8 cellular contexts compared by ENCODE assay signal in genomic region chr11:58958500-58958899, GRCh38. TPM values are rescaled to one million over a fixed set of nuclear protein-coding genes. Genes with fewer than 3 reads are reported as not detected.
DNase-seq lines count a peak whose midpoint lies in the region; ATAC-seq, FAIRE-seq and TF ChIP-seq lines count a peak whose summit lies in the region.

No MANE protein-coding gene starts in this region.

- H4K20me1 ChIP-seq in HCT116 (ENCODE audit: insufficient read depth) (no peaks in the 10 kb centered on the region), endothelial cell of umbilical vein (replicated peaks; ENCODE audit: control insufficient read depth, extremely low read depth, insufficient read depth, low read length) (no peaks in the 10 kb centered on the region)

- ATAC-seq in HCT116 (peak; percentile 61), HG03521 (IDR thresholded peaks at IDR 0.05; ENCODE audit: unreplicated experiment) (no peak)

- H3K4me1 ChIP-seq in HCT116 (ENCODE audit: control insufficient read depth in 1 of 2, insufficient read depth in 2 of 2, low read length in 2 of 2) (no peaks in the 10 kb centered on the region), SJCRH30 (no peaks in the 10 kb centered on the region), endothelial cell of umbilical vein (ENCODE audit: control insufficient read depth, extremely low read depth, insufficient read depth, low read length) (no peaks in the 10 kb centered on the region)

- no peak overlapping the region for H3K9ac ChIP-seq in HCT116 (ENCODE audit: low read length)
- no peak overlapping the region for H3K9ac ChIP-seq in endothelial cell of umbilical vein (replicated peaks; ENCODE audit: extremely low read depth, insufficient read depth, low read length)

- RAD21 ChIA-PET in HCT116 (lab: Charles Lee; ENCODE audit: low non-redundant PET in 1 of 2, low total read pairs in 2 of 2, uncharacterized antibody in 2 of 2, unreplicated experiment in 2 of 2), result no interaction called here

- POLR2A ChIA-PET in HCT116 (lab: Charles Lee) (no interaction called here), endothelial cell of umbilical vein (lab: Charles Lee) (no interaction called here)

- no peak for TF ChIP-seq RAD21 in HCT116 (IDR thresholded peaks at IDR 0.05; ENCODE audit: low read depth)

- DNase-seq in GM12864 (ENCODE audit: low read depth), result no peak
- peak; percentile 12 for DNase-seq in HCT116 (ENCODE audit: low read depth, low spot score)
- DNase-seq in SJCRH30, result peak; percentile 32 to 61
- DNase-seq in endothelial cell of umbilical vein (ENCODE audit: low read depth, low spot score), result peak; percentile 9
- peak; percentile 19 for DNase-seq in stimulated activated CD4-positive, alpha-beta T cell treated with anti-CD3 and anti-CD28 coated beads, Interleukin-12 subunit alpha, Interleukin-12 subunit beta, amount 100 ng/mL, for 4 hours
- no peak for DNase-seq in activated T-helper 1 cell treated with anti-CD3 and anti-CD28 coated beads, Interleukin-12 subunit alpha, Interleukin-12 subunit beta, Interleukin-2, Interleukin-4 antibody, amounts not matched to agents 30 ng/mL and 10 ng/mL and 1 ng/mL, durations not matched to agents 14 hours and 24 hours and 36 hours (ENCODE audit: low spot score)
- no peak for DNase-seq in posterior vena cava (ENCODE audit: low spot score)

- H3K27me3 Mint-ChIP-seq in activated T-helper 1 cell treated with anti-CD3 and anti-CD28 coated beads, Interleukin-12 subunit alpha, Interleukin-12 subunit beta, Interleukin-2, Interleukin-4 antibody, amounts not matched to agents 30 ng/mL and 10 ng/mL and 1 ng/mL, durations not matched to agents 14 hours and 24 hours and 36 hours (ENCODE audit: insufficient read depth), result peaks cover 3% of the 10 kb centered on the region

- no peak overlapping the region for H3K27ac Mint-ChIP-seq in activated T-helper 1 cell treated with anti-CD3 and anti-CD28 coated beads, Interleukin-12 subunit alpha, Interleukin-12 subunit beta, Interleukin-2, Interleukin-4 antibody, amounts not matched to agents 30 ng/mL and 10 ng/mL and 1 ng/mL, durations not matched to agents 14 hours and 24 hours and 36 hours

- no peaks in the 10 kb centered on the region for H3K36me3 Mint-ChIP-seq in activated T-helper 1 cell treated with anti-CD3 and anti-CD28 coated beads, Interleukin-12 subunit alpha, Interleukin-12 subunit beta, Interleukin-2, Interleukin-4 antibody, amounts not matched to agents 30 ng/mL and 10 ng/mL and 1 ng/mL, durations not matched to agents 14 hours and 24 hours and 36 hours (ENCODE audit: low read depth)

- H2AFZ ChIP-seq in HCT116 (ENCODE audit: low read depth, low read length, poor library complexity, severe bottlenecking), result no peak overlapping the region
- H2AFZ ChIP-seq in endothelial cell of umbilical vein (ENCODE audit: low read depth, low read length), result no peak overlapping the region

- intact Hi-C loops in HCT116 (cut with micrococcal nuclease) (no loop called here), endothelial cell of umbilical vein (cut with micrococcal nuclease) (loop anchor here (1.0 kb wide), 3 partner anchors 100 to 200 kb away; no protein-coding TSS in a partner anchor), posterior vena cava (cut with DNase I) (no loop called here)
- intact Hi-C loops in activated T-helper 1 cell treated with anti-CD3 and anti-CD28 coated beads, Interleukin-12 subunit alpha, Interleukin-12 subunit beta, Interleukin-2, Interleukin-4 antibody, amounts not matched to agents 30 ng/mL and 10 ng/mL and 1 ng/mL, durations not matched to agents 14 hours and 24 hours and 36 hours (cut with micrococcal nuclease), result loop anchor here (1.0 kb wide), 2 partner anchors 178 to 200 kb away; no protein-coding TSS in a partner anchor

- peak; percentile 31 for FAIRE-seq in endothelial cell of umbilical vein (lab: Jason Lieb, UNC)

- H3K36me3 ChIP-seq in HCT116 (ENCODE audit: control insufficient read depth in 1 of 2, insufficient read depth in 2 of 2, low read length in 2 of 2) (no peaks in the 10 kb centered on the region), SJCRH30 (no peaks in the 10 kb centered on the region), endothelial cell of umbilical vein (ENCODE audit: control insufficient read depth in 2 of 2, extremely low read depth in 1 of 2, insufficient read depth in 2 of 2, low read length in 2 of 2) (no peaks in the 10 kb centered on the region)

- H3K27ac ChIP-seq in HCT116 (ENCODE audit: low read depth, low read length), result no peak overlapping the region
- H3K27ac ChIP-seq in SJCRH30, result no peak overlapping the region
- no peak overlapping the region for H3K27ac ChIP-seq in endothelial cell of umbilical vein (ENCODE audit: insufficient read depth, low read depth, low read length)

- no peaks in the 10 kb centered on the region for H3K79me2 ChIP-seq in HCT116 (ENCODE audit: insufficient read depth, low read length)
- no peaks in the 10 kb centered on the region for H3K79me2 ChIP-seq in endothelial cell of umbilical vein (ENCODE audit: control insufficient read depth, insufficient read depth, low read length)

- H3K9me2 ChIP-seq in HCT116 (ENCODE audit: insufficient read depth), result no peaks in the 10 kb centered on the region

- dilution Hi-C loops in endothelial cell of umbilical vein (cut with MboI; ENCODE audit: extremely low pct_ligation_motif_present, low sequenced_read_pairs), result no loop called here

- H3K4me2 ChIP-seq in HCT116 (ENCODE audit: low read length), result no peak overlapping the region
- no peak overlapping the region for H3K4me2 ChIP-seq in endothelial cell of umbilical vein (ENCODE audit: insufficient read depth, low read length)

- TF ChIP-seq POLR2A in HCT116 (IDR thresholded peaks at IDR 0.05; ENCODE audit: borderline replicate concordance, extremely low read depth, insufficient read depth, insufficient read length) (no peak), endothelial cell of umbilical vein (IDR thresholded peaks at IDR 0.05; ENCODE audit: low read depth, low read length) (no peak)

- no TSS peak for BruUV-seq in HCT116 (replicated peaks; lab: Mats Ljungman, UMichigan)
- BruUV-seq in endothelial cell of umbilical vein (replicated peaks; lab: Mats Ljungman, UMichigan), result no TSS peak

- H3K4me3 Mint-ChIP-seq in activated T-helper 1 cell treated with anti-CD3 and anti-CD28 coated beads, Interleukin-12 subunit alpha, Interleukin-12 subunit beta, Interleukin-2, Interleukin-4 antibody, amounts not matched to agents 30 ng/mL and 10 ng/mL and 1 ng/mL, durations not matched to agents 14 hours and 24 hours and 36 hours, result no peak overlapping the region

- CTCF ChIA-PET in HCT116 (lab: Charles Lee), result interaction anchor here (1.1 kb wide), 1 partner anchor 100 kb away, joined by 3 read pairs; no protein-coding TSS in a partner anchor
- CTCF ChIA-PET in endothelial cell of umbilical vein (lab: Charles Lee), result interaction anchor here (1.4 to 1.5 kb wide), 2 partner anchors 178 to 200 kb away, joined by 4 to 7 read pairs; no protein-coding TSS in a partner anchor

- no peaks in the 10 kb centered on the region for H3K9me1 ChIP-seq in endothelial cell of umbilical vein (replicated peaks; ENCODE audit: control insufficient read depth, extremely low read depth, insufficient read depth, low read length)

- H3K27me3 ChIP-seq in HCT116 (ENCODE audit: insufficient read depth, low read length) (no peaks in the 10 kb centered on the region), SJCRH30 (no peaks in the 10 kb centered on the region), endothelial cell of umbilical vein (ENCODE audit: control insufficient read depth in 2 of 2, insufficient read depth in 2 of 2, low read length in 2 of 2) (peaks cover 0 to 4% of the 10 kb centered on the region in 2 experiments)

- H3K9me3 Mint-ChIP-seq in activated T-helper 1 cell treated with anti-CD3 and anti-CD28 coated beads, Interleukin-12 subunit alpha, Interleukin-12 subunit beta, Interleukin-2, Interleukin-4 antibody, amounts not matched to agents 30 ng/mL and 10 ng/mL and 1 ng/mL, durations not matched to agents 14 hours and 24 hours and 36 hours, result no peaks in the 10 kb centered on the region

- no peak overlapping the region for H3K4me3 ChIP-seq in GM12864 (ENCODE audit: low read depth, low read length)
- H3K4me3 ChIP-seq in HCT116 (replicated peaks in 1 of 2; ENCODE audit: low read depth in 1 of 2, low read length in 2 of 2), result no peak overlapping the region
- H3K4me3 ChIP-seq in SJCRH30, result no peak overlapping the region
- H3K4me3 ChIP-seq in endothelial cell of umbilical vein (replicated peaks in 1 of 3; ENCODE audit: insufficient read depth in 1 of 3, low read depth in 1 of 3, low read length in 3 of 3), result no peak overlapping the region

- H3K4me1 Mint-ChIP-seq in activated T-helper 1 cell treated with anti-CD3 and anti-CD28 coated beads, Interleukin-12 subunit alpha, Interleukin-12 subunit beta, Interleukin-2, Interleukin-4 antibody, amounts not matched to agents 30 ng/mL and 10 ng/mL and 1 ng/mL, durations not matched to agents 14 hours and 24 hours and 36 hours (ENCODE audit: low read depth), result peaks cover 5% of the 10 kb centered on the region

- H3K9me3 ChIP-seq in HCT116 (ENCODE audit: control insufficient read depth in 1 of 2, insufficient read depth in 1 of 2, low read depth in 1 of 2, low read length in 2 of 2) (no peaks in the 10 kb centered on the region), SJCRH30 (replicated peaks) (no peaks in the 10 kb centered on the region), endothelial cell of umbilical vein (replicated peaks; ENCODE audit: control insufficient read depth, insufficient read depth, low read length) (no peaks in the 10 kb centered on the region)

- TF ChIP-seq CTCF in GM12864 (IDR thresholded peaks at IDR 0.05; ENCODE audit: low read depth, low read length, missing control alignments) (peak; percentile 62), HCT116 (IDR thresholded peaks at IDR 0.05 in 2 of 3, conservative IDR thresholded peaks at IDR 0.05 in 1 of 3; ENCODE audit: borderline replicate concordance in 1 of 3, insufficient read depth in 1 of 3, low read depth in 2 of 3, low read length in 2 of 3) (peak in 2 of 3 experiments; percentile 51 to 57; a peak in 4 of 6 replicates), endothelial cell of umbilical vein (IDR thresholded peaks at IDR 0.05; ENCODE audit: extremely low read depth in 1 of 2, insufficient read depth in 1 of 2, low read depth in 1 of 2, low read length in 2 of 2) (peak in 1 of 2 donors; percentile 31)

RNA-seq across cellular contexts. Expression of gene GLYATL1, which starts 19.2 kb away (rescaled TPM):
- not detected for total RNA-seq in HCT116 (2021; ENCODE audit: unreplicated experiment)
- 0.04 and 0.10 TPM in 2 replicates for polyA plus RNA-seq in HCT116 (2012)
- not detected in 2 replicates for total RNA-seq in SJCRH30 (2014; rRNA removed; shearing (Covaris generic))
- not detected in 2 replicates for total RNA-seq in endothelial cell of umbilical vein
- not detected in 2 replicates for polyA plus RNA-seq in endothelial cell of umbilical vein
- not detected in 2 replicates for polyA plus RNA-seq in endothelial cell of umbilical vein (2011; cell fraction: cytosol; rRNA removed)
- polyA plus RNA-seq in endothelial cell of umbilical vein (2011; cell fraction: nucleus; rRNA removed), result not detected in 2 replicates
- polyA plus RNA-seq in endothelial cell of umbilical vein (2012), result not detected in 2 replicates
- not detected in 2 replicates for polyA minus RNA-seq in endothelial cell of umbilical vein
- polyA minus RNA-seq in endothelial cell of umbilical vein (2011; cell fraction: cytosol; rRNA and poly(A)+ RNA removed), result not detected
- polyA minus RNA-seq in endothelial cell of umbilical vein (2011; cell fraction: nucleus; rRNA and poly(A)+ RNA removed), result not detected in 2 replicates
- total RNA-seq in activated T-helper 1 cell treated with anti-CD3 and anti-CD28 coated beads, Interleukin-12 subunit alpha, Interleukin-12 subunit beta, Interleukin-2, Interleukin-4 antibody, amounts not matched to agents 30 ng/mL and 10 ng/mL and 1 ng/mL, durations not matched to agents 14 hours and 24 hours and 36 hours, result not detected in 2 replicates
- not detected for total RNA-seq in posterior vena cava

Comparison
In these comparisons a context has a peak if more than half of its experiments do, and no peak if none do; other contexts are left out.
1. DNase-seq: peak in HCT116 (single experiment), SJCRH30 (2 of 2), endothelial cell of umbilical vein (single experiment) and stimulated activated CD4-positive, alpha-beta T cell treated with anti-CD3 and anti-CD28 coated beads, Interleukin-12 subunit alpha, Interleukin-12 subunit beta, amount 100 ng/mL, for 4 hours (single experiment); none in GM12864 (single experiment), activated T-helper 1 cell treated with anti-CD3 and anti-CD28 coated beads, Interleukin-12 subunit alpha, Interleukin-12 subunit beta, Interleukin-2, Interleukin-4 antibody, amounts not matched to agents 30 ng/mL and 10 ng/mL and 1 ng/mL, durations not matched to agents 14 hours and 24 hours and 36 hours (single experiment) and posterior vena cava (single experiment).
2. intact Hi-C loops: an anchor here in endothelial cell of umbilical vein (1.0 kb wide) and activated T-helper 1 cell treated with anti-CD3 and anti-CD28 coated beads, Interleukin-12 subunit alpha, Interleukin-12 subunit beta, Interleukin-2, Interleukin-4 antibody, amounts not matched to agents 30 ng/mL and 10 ng/mL and 1 ng/mL, durations not matched to agents 14 hours and 24 hours and 36 hours (1.0 kb wide); none called in HCT116 and posterior vena cava.